ENCODE assay signal across 2 cellular contexts in genomic region chr6:52609968-52610367, GRCh38.
TF ChIP-seq lines count a peak whose summit lies in the region.

No MANE protein-coding gene starts in this region.

TF ChIP-seq in SK-N-SH, 30 proteins besides CTCF, POLR2A, EP300 and RAD21 (continued from another document and continues in another):
- TF ChIP-seq JUND (IDR thresholded peaks at IDR 0.05) = no peak
- no peak for TF ChIP-seq SMC3 (IDR thresholded peaks at IDR 0.05; ENCODE audit: low read depth, low read length)
- TF ChIP-seq GATA2 (CRISPR knock-in tag; IDR thresholded peaks at IDR 0.05) = peak; percentile 98
- TF ChIP-seq NRF1 (IDR thresholded peaks at IDR 0.05; ENCODE audit: low read depth, low read length) = no peak
- TF ChIP-seq RFX5 (IDR thresholded peaks at IDR 0.05; ENCODE audit: low read length) = no peak
- no peak for TF ChIP-seq EZH2phosphoT487 (IDR thresholded peaks at IDR 0.05; ENCODE audit: borderline replicate concordance, low read depth)
- TF ChIP-seq GABPA (IDR thresholded peaks at IDR 0.05; ENCODE audit: low read depth) = no peak
- TF ChIP-seq TEAD4 (IDR thresholded peaks at IDR 0.05; ENCODE audit: borderline replicate concordance, insufficient read depth) = no peak
- peak; percentile 95 for TF ChIP-seq CHD2 (IDR thresholded peaks at IDR 0.05; ENCODE audit: low read length, partially characterized antibody)
- no peak for TF ChIP-seq NFIC (IDR thresholded peaks at IDR 0.05; ENCODE audit: borderline replicate concordance)
- peak; percentile 55 for TF ChIP-seq TCF12 (IDR thresholded peaks at IDR 0.05)
- peak; percentile 22; the same call in 1 of the 2 replicates for TF ChIP-seq POLR2AphosphoS5 (IDR thresholded peaks at IDR 0.05; ENCODE audit: low read depth, low read length)
- TF ChIP-seq MXI1 (IDR thresholded peaks at IDR 0.05; ENCODE audit: low read depth, low read length) = peak; percentile 40; the same call in 1 of the 2 replicates
- TF ChIP-seq REST (IDR thresholded peaks at IDR 0.05; ENCODE audit: low read depth, low read length) = no peak
- TF ChIP-seq USF2 (IDR thresholded peaks at IDR 0.05; ENCODE audit: borderline replicate concordance, low read depth, low read length) = no peak
- no peak for TF ChIP-seq YY1 (IDR thresholded peaks at IDR 0.05; ENCODE audit: low read depth)
- peak; percentile 91 for TF ChIP-seq FOXJ3 (CRISPR knock-in tag; IDR thresholded peaks at IDR 0.05)
- no peak for TF ChIP-seq TAF1 (IDR thresholded peaks at IDR 0.05; ENCODE audit: borderline replicate concordance, low read depth, low read length)
- no peak for TF ChIP-seq MEF2A (IDR thresholded peaks at IDR 0.05; ENCODE audit: borderline replicate concordance, low read depth)
- TF ChIP-seq MAX (IDR thresholded peaks at IDR 0.05; ENCODE audit: low read depth) = no peak
- no peak for TF ChIP-seq FOSL2 (IDR thresholded peaks at IDR 0.05; ENCODE audit: borderline replicate concordance, low read depth)
- TF ChIP-seq PBX3 (IDR thresholded peaks at IDR 0.05) = no peak
- TF ChIP-seq RCOR1 (IDR thresholded peaks at IDR 0.05; ENCODE audit: low read length) = peak; percentile 91
- no peak for TF ChIP-seq USF1 (IDR thresholded peaks at IDR 0.05; ENCODE audit: borderline replicate concordance, low read depth)
- no peak for TF ChIP-seq IRF3 (IDR thresholded peaks at IDR 0.05; ENCODE audit: low read depth, low read length)

TF ChIP-seq in endothelial cell of umbilical vein, 7 proteins besides CTCF, POLR2A, EP300 and RAD21 (continued from another document):
- no peak for TF ChIP-seq MAX (IDR thresholded peaks at IDR 0.05; ENCODE audit: insufficient read depth, insufficient read length)
- no peak for TF ChIP-seq POLR2AphosphoS5 (IDR thresholded peaks at IDR 0.05; ENCODE audit: insufficient read depth, low read depth, low read length)
- peak; percentile 45 for TF ChIP-seq GATA2 (IDR thresholded peaks at IDR 0.05; ENCODE audit: insufficient read depth, insufficient read length, low read depth, low read length)
TF ChIP-seq in endothelial cell of umbilical vein: peak in this region for 1.
